In the genomic region with DNA sequence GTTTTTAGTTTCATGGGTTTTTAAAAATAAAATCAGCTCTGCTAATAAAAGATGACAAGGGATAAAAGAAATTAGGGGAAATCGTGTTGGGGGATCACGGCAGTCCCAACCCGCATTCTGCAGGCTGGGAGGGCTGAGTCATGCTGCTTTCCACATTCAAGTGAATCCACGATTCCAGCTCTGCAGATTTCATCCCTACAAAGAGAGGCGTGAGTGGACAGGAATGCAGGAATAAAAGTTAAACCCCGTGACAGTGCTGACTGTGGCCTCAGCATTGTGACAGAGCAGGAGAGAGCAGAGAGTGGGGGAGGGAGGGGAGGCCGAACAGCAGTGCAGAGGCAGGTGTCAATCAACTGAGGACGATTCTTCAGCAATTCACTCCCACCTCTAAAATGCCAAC, we compare ENCODE assay signal across 9 cellular contexts.
DNase-seq lines count a peak whose midpoint lies in the region; ATAC-seq and TF ChIP-seq lines count a peak whose summit lies in the region.
"Had no signal": no experiment of that assay in that cellular context is flagged by ENCODE, and none has a peak within 500 bp of the region (broad histone marks: within the 10 kb centered on the region; RNA-seq: fewer than 3 reads in every experiment).

No MANE protein-coding gene starts in this region.

- H3K4me1 ChIP-seq in Panc1 (ENCODE audit: control insufficient read depth, insufficient read depth, low read length) (peaks cover 51% of the 10 kb centered on the region), psoas muscle (peaks cover 4% of the 10 kb centered on the region)

- intact Hi-C loops in Panc1 (cut with micrococcal nuclease; ENCODE audit: unreplicated experiment), result no loop called here
- intact Hi-C loops in psoas muscle (cut with DNase I), result no loop called here

- TF ChIP-seq CTCF in Panc1 (IDR thresholded peaks at IDR 0.05), result no peak
- TF ChIP-seq CTCF in fibroblast of the aortic adventitia (IDR thresholded peaks at IDR 0.05; ENCODE audit: insufficient read depth, low read length), result no peak
- no peak for TF ChIP-seq CTCF in psoas muscle (IDR thresholded peaks at IDR 0.05)

- POLR2A ChIA-PET in Panc1 (lab: Charles Lee), result no interaction called here

- H3K27me3 ChIP-seq in Panc1 (ENCODE audit: control insufficient read depth, insufficient read depth, low read length) (no peaks in the 10 kb centered on the region), psoas muscle (ENCODE audit: insufficient read depth in 3 of 3, low read length in 2 of 3) (no peaks in the 10 kb centered on the region)

- WGBS in psoas muscle, 3 donors, result 39 to 49% (median 42%) methylated on average over 8 of the region's 8 CpGs

- CTCF ChIA-PET in Panc1 (lab: Charles Lee), result no interaction called here

- no peak overlapping the region for H3K4me3 ChIP-seq in Panc1 (ENCODE audit: low read depth in 2 of 2, low read length in 2 of 2)
- no peak overlapping the region for H3K4me3 ChIP-seq in fibroblast of the aortic adventitia (ENCODE audit: low read depth, low read length)
- no peak overlapping the region for H3K4me3 ChIP-seq in psoas muscle

- ATAC-seq in Panc1, result peak; percentile 54
- peak; percentile 70 to 91 (median 80) for ATAC-seq in psoas muscle

- in situ Hi-C loops in Caki2 (cut with HindIII; ENCODE audit: low pct_unique_long_range_greater_than_20kb, low sequenced_read_pairs), result no loop called here
- in situ Hi-C loops in Panc1 (cut with HindIII; ENCODE audit: low pct_unique_long_range_greater_than_20kb, low sequenced_read_pairs), result no loop called here

- H3K27ac ChIP-seq in Panc1 (ENCODE audit: low read length) (peak overlapping the region; percentile 66; the same call in 1 of the 2 replicates), psoas muscle (peak overlapping the region; percentile 23)
- H3K27ac ChIP-seq: KMS-11 had no signal

- peaks cover 25% of the 10 kb centered on the region for H3K36me3 ChIP-seq in Panc1 (ENCODE audit: control insufficient read depth, insufficient read depth, low read length)
- peaks cover 4 to 57% of the 10 kb centered on the region in 2 donors for H3K36me3 ChIP-seq in psoas muscle (ENCODE audit: insufficient read depth in 1 of 2, low read depth in 1 of 2)

- BruUV-seq in Panc1 (replicated peaks; lab: Mats Ljungman, UMichigan), result no TSS peak

- DNase-seq in Caki2 (ENCODE audit: low read depth) (peak; percentile 81), Panc1 (ENCODE audit: low read depth, low spot score) (no peak), fibroblast of the aortic adventitia (ENCODE audit: low read depth) (peak; percentile 56), psoas muscle (peak in 1 of 2 donors; percentile 33), NCI-H2227 treated with DMSO at 0.1 percent for 48 hours (lab: John Stamatoyannopoulos, UW) (no peak), NCI-H128 (lab: John Stamatoyannopoulos, UW; ENCODE audit: unreplicated experiment) (no peak), cerebellar cortex (ENCODE audit: low spot score) (no peak)
- no peak for DNase-seq in stimulated activated CD4-positive, alpha-beta T cell treated with anti-CD3 and anti-CD28 coated beads, Interleukin-4, amount 100 ng/mL, for 24 hours

- H3K9me3 ChIP-seq in Panc1 (ENCODE audit: control insufficient read depth, insufficient read depth, low read depth, low read length) (no peaks in the 10 kb centered on the region), psoas muscle (no peaks in the 10 kb centered on the region)

Comparison
In these comparisons a context has a peak if more than half of its experiments do, and no peak if none do; other contexts are left out.
1. DNase-seq: peak in Caki2 (single experiment) and fibroblast of the aortic adventitia (single experiment); none in Panc1 (single experiment), stimulated activated CD4-positive, alpha-beta T cell treated with anti-CD3 and anti-CD28 coated beads, Interleukin-4, amount 100 ng/mL, for 24 hours (single experiment), NCI-H2227 treated with DMSO at 0.1 percent for 48 hours (single experiment), NCI-H128 (single experiment) and cerebellar cortex (single experiment).